ENCODE assay signal across 14 cellular contexts in genomic region chr15:63933522-63933921, GRCh38.
DNase-seq lines count a peak whose midpoint lies in the region; ATAC-seq and TF ChIP-seq lines count a peak whose summit lies in the region.
"Had no signal": no experiment of that assay in that cellular context is flagged by ENCODE, and none has a peak within 500 bp of the region (broad histone marks: within the 10 kb centered on the region; RNA-seq: fewer than 3 reads in every experiment).

No MANE protein-coding gene starts in this region.

- H3K9me3 Mint-ChIP-seq in MCF 10A (ENCODE audit: unreplicated experiment): no peaks in the 10 kb centered on the region
- no peaks in the 10 kb centered on the region for H3K9me3 Mint-ChIP-seq in stimulated activated effector memory CD8-positive, alpha-beta T cell treated with anti-CD3 and anti-CD28 coated beads, Interleukin-12 subunit alpha, Interleukin-12 subunit beta, amount 100 ng/mL, for 72 hours
- H3K9me3 Mint-ChIP-seq: activated naive CD4-positive, alpha-beta T cell treated with anti-CD3 and anti-CD28 coated beads, Interleukin-2, amount 10 ng/mL, durations not matched to agents 7 days and 5 days; stimulated activated naive B cell treated with anti-CD40 and anti-IgM and Interleukin-4, amounts not matched to agents 10 μg/mL and 1 μg/mL and 100 μg/mL, for 72 hours had no signal

- DNase-seq in MCF 10A (ENCODE audit: unreplicated experiment): peak; percentile 60
- no peak for DNase-seq in breast epithelium (ENCODE audit: low spot score in 2 of 2)
- DNase-seq in NCI-H226: peak; percentile 42
- DNase-seq in astrocyte of the hippocampus (ENCODE audit: low read depth, low spot score): peak; percentile 36
- no peak for DNase-seq in stimulated activated effector memory CD8-positive, alpha-beta T cell treated with anti-CD3 and anti-CD28 coated beads, Interleukin-12 subunit alpha, Interleukin-12 subunit beta, amount 100 ng/mL, for 72 hours (ENCODE audit: low spot score in 2 of 2)
- DNase-seq in DMS153 treated with DMSO at 0.1 percent for 48 hours (lab: John Stamatoyannopoulos, UW; ENCODE audit: unreplicated experiment): no peak
- DNase-seq: activated naive CD4-positive, alpha-beta T cell treated with anti-CD3 and anti-CD28 coated beads, Interleukin-2, amount 10 ng/mL, durations not matched to agents 7 days and 5 days; AML-193; mucosa of descending colon; SIG-M5; stimulated activated naive B cell treated with anti-CD40 and anti-IgM and Interleukin-4, amounts not matched to agents 10 μg/mL and 1 μg/mL and 100 μg/mL, for 72 hours; upper lobe of right lung had no signal

- H3K4me1 ChIP-seq in breast epithelium: peaks cover 0 to 4% of the 10 kb centered on the region in 2 donors

- H3K36me3 Mint-ChIP-seq in MCF 10A (ENCODE audit: insufficient read depth, unreplicated experiment): no peaks in the 10 kb centered on the region
- H3K36me3 Mint-ChIP-seq in stimulated activated effector memory CD8-positive, alpha-beta T cell treated with anti-CD3 and anti-CD28 coated beads, Interleukin-12 subunit alpha, Interleukin-12 subunit beta, amount 100 ng/mL, for 72 hours: no peaks in the 10 kb centered on the region
- H3K36me3 Mint-ChIP-seq: stimulated activated naive B cell treated with anti-CD40 and anti-IgM and Interleukin-4, amounts not matched to agents 10 μg/mL and 1 μg/mL and 100 μg/mL, for 72 hours had no signal

- POLR2A ChIA-PET in MCF 10A (lab: Yijun Ruan, JAX): interaction anchor here (1.5 to 1.7 kb wide), 2 partner anchors 12 to 76 kb away, joined by 3 to 9 read pairs; no protein-coding TSS in a partner anchor

- no peak overlapping the region for H3K27ac Mint-ChIP-seq in MCF 10A (ENCODE audit: low read depth, unreplicated experiment)
- no peak overlapping the region for H3K27ac Mint-ChIP-seq in stimulated activated effector memory CD8-positive, alpha-beta T cell treated with anti-CD3 and anti-CD28 coated beads, Interleukin-12 subunit alpha, Interleukin-12 subunit beta, amount 100 ng/mL, for 72 hours
- H3K27ac Mint-ChIP-seq: activated naive CD4-positive, alpha-beta T cell treated with anti-CD3 and anti-CD28 coated beads, Interleukin-2, amount 10 ng/mL, durations not matched to agents 7 days and 5 days; stimulated activated naive B cell treated with anti-CD40 and anti-IgM and Interleukin-4, amounts not matched to agents 10 μg/mL and 1 μg/mL and 100 μg/mL, for 72 hours had no signal

- H3K4me1 Mint-ChIP-seq in MCF 10A (ENCODE audit: insufficient read depth, unreplicated experiment): no peaks in the 10 kb centered on the region
- peaks cover 22% of the 10 kb centered on the region for H3K4me1 Mint-ChIP-seq in stimulated activated effector memory CD8-positive, alpha-beta T cell treated with anti-CD3 and anti-CD28 coated beads, Interleukin-12 subunit alpha, Interleukin-12 subunit beta, amount 100 ng/mL, for 72 hours

- no peak overlapping the region for H3K4me3 Mint-ChIP-seq in MCF 10A (ENCODE audit: unreplicated experiment)
- no peak overlapping the region for H3K4me3 Mint-ChIP-seq in stimulated activated effector memory CD8-positive, alpha-beta T cell treated with anti-CD3 and anti-CD28 coated beads, Interleukin-12 subunit alpha, Interleukin-12 subunit beta, amount 100 ng/mL, for 72 hours
- H3K4me3 Mint-ChIP-seq: activated naive CD4-positive, alpha-beta T cell treated with anti-CD3 and anti-CD28 coated beads, Interleukin-2, amount 10 ng/mL, durations not matched to agents 7 days and 5 days; stimulated activated naive B cell treated with anti-CD40 and anti-IgM and Interleukin-4, amounts not matched to agents 10 μg/mL and 1 μg/mL and 100 μg/mL, for 72 hours had no signal

- no peaks in the 10 kb centered on the region for H3K36me3 ChIP-seq in breast epithelium
- H3K36me3 ChIP-seq: upper lobe of right lung had no signal

- CTCF ChIA-PET in MCF 10A (lab: Yijun Ruan, JAX): interaction anchor here (0.7 to 2.1 kb wide), 4 partner anchors 12 to 112 kb away, joined by 4 to 10 read pairs (median 4); no protein-coding TSS in a partner anchor

- no TSS peak for BruUV-seq in MCF 10A (replicated peaks; lab: Mats Ljungman, UMichigan)

- no peak overlapping the region for H3K27ac ChIP-seq in breast epithelium
- H3K27ac ChIP-seq: upper lobe of right lung had no signal

- H3K27me3 ChIP-seq in breast epithelium: no peaks in the 10 kb centered on the region
- H3K27me3 ChIP-seq: upper lobe of right lung had no signal

- no peaks in the 10 kb centered on the region for H3K27me3 Mint-ChIP-seq in MCF 10A (ENCODE audit: insufficient read depth, unreplicated experiment)
- H3K27me3 Mint-ChIP-seq: stimulated activated naive B cell treated with anti-CD40 and anti-IgM and Interleukin-4, amounts not matched to agents 10 μg/mL and 1 μg/mL and 100 μg/mL, for 72 hours had no signal

- no peak for TF ChIP-seq CTCF in MCF 10A (IDR thresholded peaks at IDR 0.05; ENCODE audit: unreplicated experiment)
- TF ChIP-seq CTCF in breast epithelium (IDR thresholded peaks at IDR 0.05): no peak

- H3K4me3 ChIP-seq in breast epithelium: no peak overlapping the region
- H3K4me3 ChIP-seq: mucosa of descending colon, upper lobe of right lung had no signal

- intact Hi-C loops in MCF 10A (cut with micrococcal nuclease) (no loop called here), breast epithelium (cut with DNase I; ENCODE audit: low total_unique reads) (no loop called here)

- no peak for TF ChIP-seq POLR2A in breast epithelium (IDR thresholded peaks at IDR 0.05)

- no peaks in the 10 kb centered on the region for H3K9me3 ChIP-seq in breast epithelium
- H3K9me3 ChIP-seq: mucosa of descending colon, upper lobe of right lung had no signal

- ATAC-seq in stimulated activated effector memory CD8-positive, alpha-beta T cell treated with anti-CD3 and anti-CD28 coated beads, Interleukin-12 subunit alpha, Interleukin-12 subunit beta, amount 100 ng/mL, for 72 hours: peak; percentile 94
- ATAC-seq in HG02759 (IDR thresholded peaks at IDR 0.05; ENCODE audit: unreplicated experiment): no peak
- no peak for ATAC-seq in HG03520 (IDR thresholded peaks at IDR 0.05; ENCODE audit: unreplicated experiment)
- ATAC-seq: mucosa of descending colon; stimulated activated naive B cell treated with anti-CD40 and anti-IgM and Interleukin-4, amounts not matched to agents 10 μg/mL and 1 μg/mL and 100 μg/mL, for 72 hours; upper lobe of right lung had no signal

Comparison
In these comparisons a context has a peak if more than half of its experiments do, and no peak if none do; other contexts are left out.
1. DNase-seq: peak in MCF 10A (single experiment), NCI-H226 (single experiment) and astrocyte of the hippocampus (single experiment); none in breast epithelium (0 of 2), stimulated activated effector memory CD8-positive, alpha-beta T cell treated with anti-CD3 and anti-CD28 coated beads, Interleukin-12 subunit alpha, Interleukin-12 subunit beta, amount 100 ng/mL, for 72 hours (0 of 2) and DMS153 treated with DMSO at 0.1 percent for 48 hours (single experiment).